In genomic region chr11:124643605-124644425, GRCh38 we compare ENCODE assay signal across 11 cellular contexts. TPM values are rescaled to one million over a fixed set of nuclear protein-coding genes. Genes with fewer than 3 reads are reported as not detected.
DNase-seq lines count a peak whose midpoint lies in the region; ATAC-seq and TF ChIP-seq lines count a peak whose summit lies in the region.
"Had no signal": no experiment of that assay in that cellular context is flagged by ENCODE, and none has a peak within 500 bp of the region (broad histone marks: within the 10 kb centered on the region; RNA-seq: fewer than 3 reads in every experiment).

No MANE protein-coding gene starts in this region.

- peaks cover 0 to 6% of the 10 kb centered on the region in 2 donors for H3K4me1 Mint-ChIP-seq in natural killer cell treated with Interleukin-12 subunit alpha and Interleukin-12 subunit beta and Interleukin-15 and Interleukin-18, amount 100 ng/mL, for 72 hours (ENCODE audit: low read depth in 2 of 2)

- peak in 1 of 2 experiments; percentile 30; a peak in 1 of 4 replicates for TF ChIP-seq EP300 in SK-N-SH (IDR thresholded peaks at IDR 0.05; ENCODE audit: borderline replicate concordance in 1 of 2, low read depth in 1 of 2, low read length in 1 of 2)

- H3K36me3 Mint-ChIP-seq in natural killer cell treated with Interleukin-12 subunit alpha and Interleukin-12 subunit beta and Interleukin-15 and Interleukin-18, amount 100 ng/mL, for 72 hours = no peaks in the 10 kb centered on the region

- H3K27me3 ChIP-seq in mammary epithelial cell (ENCODE audit: insufficient read depth, low read length) (no peaks in the 10 kb centered on the region), breast epithelium (no peaks in the 10 kb centered on the region), SK-N-SH (ENCODE audit: insufficient read depth) (no peaks in the 10 kb centered on the region), tibial artery (no peaks in the 10 kb centered on the region), adrenal gland (no peaks in the 10 kb centered on the region)
- H3K27me3 ChIP-seq: neural progenitor cell had no signal

- no peak overlapping the region for H3K27ac ChIP-seq in mammary epithelial cell (ENCODE audit: insufficient read depth, low read depth, low read length)
- no peak overlapping the region for H3K27ac ChIP-seq in breast epithelium
- H3K27ac ChIP-seq in SK-N-SH (ENCODE audit: low read depth in 2 of 2, low read length in 1 of 2) = peak overlapping the region in 1 of 2 experiments; percentile 86; a peak in 2 of 4 replicates
- H3K27ac ChIP-seq in tibial artery = peak overlapping the region; percentile 55 to 58
- H3K27ac ChIP-seq in adrenal gland = no peak overlapping the region
- H3K27ac ChIP-seq: neural progenitor cell had no signal

- no peak overlapping the region for H3K4me3 ChIP-seq in mammary epithelial cell (replicated peaks in 1 of 3; ENCODE audit: insufficient read depth in 1 of 3, low read depth in 2 of 3, low read length in 3 of 3)
- no peak overlapping the region for H3K4me3 ChIP-seq in breast epithelium
- H3K4me3 ChIP-seq in SK-N-SH (ENCODE audit: low read depth in 2 of 2, low read length in 1 of 2) = peak overlapping the region in 1 of 2 experiments; percentile 42; a peak in 2 of 4 replicates
- no peak overlapping the region for H3K4me3 ChIP-seq in tibial artery
- H3K4me3 ChIP-seq in adrenal gland = no peak overlapping the region
- H3K4me3 ChIP-seq: neural progenitor cell had no signal

- WGBS in mammary epithelial cell (ENCODE audit: low coverage, missing lambda C conversion rate) = 22% methylated on average over 3 of the region's 3 CpGs
- 11% methylated on average over 3 of the region's 3 CpGs for WGBS in SK-N-SH (ENCODE audit: low lambda C conversion rate)
- WGBS in adrenal gland, 4 donors = 24 to 27% (median 25%) methylated on average over 3 of the region's 3 CpGs

- intact Hi-C loops in mammary epithelial cell (cut with micrococcal nuclease) (loop anchor here (1.0 kb wide), 5 partner anchors 25 to 229 kb away; no protein-coding TSS in a partner anchor), breast epithelium (cut with DNase I; ENCODE audit: low total_unique reads) (no loop called here), tibial artery (cut with DNase I; ENCODE audit: low total_unique reads) (loop anchor here (5.0 kb wide), 1 partner anchor 193 kb away; no protein-coding TSS in a partner anchor), adrenal gland (cut with DNase I) (no loop called here)

- ATAC-seq in natural killer cell treated with Interleukin-12 subunit alpha and Interleukin-12 subunit beta and Interleukin-15 and Interleukin-18, amount 100 ng/mL, for 72 hours = no peak

- H3K4me1 ChIP-seq in mammary epithelial cell (ENCODE audit: insufficient read depth, low read length) (peaks cover 16% of the 10 kb centered on the region), breast epithelium (no peaks in the 10 kb centered on the region), SK-N-SH (ENCODE audit: control insufficient read depth in 1 of 2, insufficient read depth in 2 of 2, low read depth in 1 of 2, low read length in 1 of 2) (peaks cover 3 to 7% of the 10 kb centered on the region in 2 experiments; a peak in 1 of 4 replicates), tibial artery (peaks cover 0 to 22% (median 6%) of the 10 kb centered on the region in 4 donors), adrenal gland (replicated peaks in 1 of 2) (no peaks in the 10 kb centered on the region)

- DNase-seq in mammary epithelial cell = peak; percentile 61
- no peak for DNase-seq in breast epithelium (ENCODE audit: low spot score in 2 of 2)
- DNase-seq in SK-N-SH = no peak
- DNase-seq in fibroblast of peridontal ligament (ENCODE audit: extremely low read depth) = peak; percentile 95
- DNase-seq in tibial artery = no peak
- no peak for DNase-seq in adrenal gland
- no peak for DNase-seq in activated T-cell treated with anti-CD3 and anti-CD28 coated beads for 4 hours
- DNase-seq in natural killer cell treated with Interleukin-12 subunit alpha and Interleukin-12 subunit beta and Interleukin-15 and Interleukin-18, amount 100 ng/mL, for 72 hours (ENCODE audit: low spot score) = no peak
- DNase-seq: Karpas-422 had no signal

- H4K20me1 ChIP-seq in mammary epithelial cell (ENCODE audit: insufficient read depth, low read length) (no peaks in the 10 kb centered on the region), SK-N-SH (ENCODE audit: insufficient read depth) (no peaks in the 10 kb centered on the region)

- H2AFZ ChIP-seq in mammary epithelial cell (ENCODE audit: low read depth, low read length) (no peak overlapping the region), SK-N-SH (ENCODE audit: low read depth) (peak overlapping the region; percentile 83)

- H3K4me2 ChIP-seq in mammary epithelial cell (ENCODE audit: insufficient read depth, low read depth, low read length) (no peak overlapping the region), SK-N-SH (peak overlapping the region; percentile 63)
- H3K4me2 ChIP-seq: neural progenitor cell had no signal

- H3K9me2 ChIP-seq in SK-N-SH = no peaks in the 10 kb centered on the region

- in situ Hi-C loops in mammary epithelial cell (cut with MboI; ENCODE audit: low sequenced_read_pairs in 2 of 2) = no loop called here

- no peak overlapping the region for H3K27ac Mint-ChIP-seq in natural killer cell treated with Interleukin-12 subunit alpha and Interleukin-12 subunit beta and Interleukin-15 and Interleukin-18, amount 100 ng/mL, for 72 hours

- TF ChIP-seq POLR2A in breast epithelium (IDR thresholded peaks at IDR 0.05) = no peak
- no peak for TF ChIP-seq POLR2A in adrenal gland (IDR thresholded peaks at IDR 0.05)

- CTCF ChIA-PET in mammary epithelial cell (lab: Charles Lee; ENCODE audit: low non-redundant PET) (interaction anchor here (0.5 to 1.7 kb wide), 5 partner anchors 13 to 451 kb away, joined by 3 to 12 read pairs (median 9); no protein-coding TSS in a partner anchor), SK-N-SH (lab: Yijun Ruan, JAX) (interaction anchor here (0.8 to 6.7 kb wide), 36 partner anchors 8 to 232 kb away, joined by 3 to 44 read pairs (median 5); partner anchors contain the start of genes ESAM, NRGN, ROBO3 and SIAE)

- H3K36me3 ChIP-seq in mammary epithelial cell (ENCODE audit: insufficient read depth, low read length) = no peaks in the 10 kb centered on the region
- no peaks in the 10 kb centered on the region for H3K36me3 ChIP-seq in breast epithelium
- peaks cover 4 to 9% of the 10 kb centered on the region in 2 experiments for H3K36me3 ChIP-seq in SK-N-SH (replicated peaks in 1 of 2; ENCODE audit: control insufficient read depth in 1 of 2, insufficient read depth in 2 of 2, low read length in 1 of 2)
- H3K36me3 ChIP-seq in tibial artery = peaks cover 0 to 26% (median 3%) of the 10 kb centered on the region in 3 donors
- H3K36me3 ChIP-seq in adrenal gland (replicated peaks in 1 of 2) = peaks cover 0 to 4% of the 10 kb centered on the region in 2 donors
- H3K36me3 ChIP-seq: neural progenitor cell had no signal

- no peaks in the 10 kb centered on the region for H3K9me3 ChIP-seq in mammary epithelial cell (replicated peaks; ENCODE audit: insufficient read depth, low read length)
- H3K9me3 ChIP-seq in breast epithelium = no peaks in the 10 kb centered on the region
- H3K9me3 ChIP-seq in SK-N-SH = no peaks in the 10 kb centered on the region
- no peaks in the 10 kb centered on the region for H3K9me3 ChIP-seq in tibial artery
- no peaks in the 10 kb centered on the region for H3K9me3 ChIP-seq in adrenal gland (replicated peaks in 1 of 3)

- no TSS peak for BruUV-seq in mammary epithelial cell (replicated peaks; lab: Mats Ljungman, UMichigan)

- POLR2A ChIA-PET in SK-N-SH (lab: Yijun Ruan, JAX) = no interaction called here

- no peak overlapping the region for H3K4me3 Mint-ChIP-seq in natural killer cell treated with Interleukin-12 subunit alpha and Interleukin-12 subunit beta and Interleukin-15 and Interleukin-18, amount 100 ng/mL, for 72 hours

- dilution Hi-C loops in mammary epithelial cell (cut with HindIII; ENCODE audit: low sequenced_read_pairs) = no loop called here

- no peaks in the 10 kb centered on the region for H3K27me3 Mint-ChIP-seq in natural killer cell treated with Interleukin-12 subunit alpha and Interleukin-12 subunit beta and Interleukin-15 and Interleukin-18, amount 100 ng/mL, for 72 hours

- no peaks in the 10 kb centered on the region for H3K79me2 ChIP-seq in mammary epithelial cell (ENCODE audit: insufficient read depth, low read length)
- no peaks in the 10 kb centered on the region for H3K79me2 ChIP-seq in SK-N-SH (ENCODE audit: insufficient read depth)

- H3F3A ChIP-seq in SK-N-SH (replicated peaks; ENCODE audit: insufficient read depth) = peaks cover 24% of the 10 kb centered on the region

- H3K9me3 Mint-ChIP-seq in natural killer cell treated with Interleukin-12 subunit alpha and Interleukin-12 subunit beta and Interleukin-15 and Interleukin-18, amount 100 ng/mL, for 72 hours = no peaks in the 10 kb centered on the region
- H3K9me3 Mint-ChIP-seq: neural progenitor cell had no signal

- H3K9ac ChIP-seq in mammary epithelial cell (ENCODE audit: insufficient read depth, low read length) (no peak overlapping the region), SK-N-SH (peak overlapping the region; percentile 64)
- H3K9ac ChIP-seq: neural progenitor cell had no signal

- no peak for TF ChIP-seq RAD21 in SK-N-SH (IDR thresholded peaks at IDR 0.05; ENCODE audit: low read length)

- TF ChIP-seq CTCF in mammary epithelial cell (conservative IDR thresholded peaks at IDR 0.05 in 1 of 2, IDR thresholded peaks at IDR 0.05 in 1 of 2; ENCODE audit: extremely low read depth in 1 of 2, insufficient read depth in 1 of 2, low read depth in 1 of 2, low read length in 2 of 2) (no peak), breast epithelium (IDR thresholded peaks at IDR 0.05) (no peak), SK-N-SH (IDR thresholded peaks at IDR 0.05) (no peak), tibial artery (IDR thresholded peaks at IDR 0.05) (no peak), adrenal gland (IDR thresholded peaks at IDR 0.05) (no peak)

RNA-seq across cellular contexts. Expression of gene TBRG1, which starts 21.2 kb away (rescaled TPM):
- 10 to 100 TPM; 28.8 to 36.9 TPM for total RNA-seq in mammary epithelial cell
- 20.5 TPM for polyA plus RNA-seq in mammary epithelial cell
- polyA minus RNA-seq in mammary epithelial cell = 2.5 TPM
- 10 to 100 TPM; 34.7 to 49.0 (median 34.9) TPM for total RNA-seq in breast epithelium
- 22.0 and 29.0 TPM in 2 replicates for polyA plus RNA-seq in SK-N-SH (2012; rRNA removed)
- 19.6 and 21.2 TPM in 2 replicates for polyA plus RNA-seq in SK-N-SH (2012; cell fraction: cytosol; rRNA removed)
- 61.6 and 96.9 TPM in 2 replicates for polyA plus RNA-seq in SK-N-SH (2012; cell fraction: nucleus; rRNA removed)
- 10 to 100 TPM; 22.3 to 41.4 (median 34.6) TPM for total RNA-seq in adrenal gland
- polyA plus RNA-seq in adrenal gland = 10 to 100 TPM; 38.4 to 66.7 (median 52.1) TPM
- 10 to 100 TPM; 38.2 to 47.7 TPM for total RNA-seq in natural killer cell treated with Interleukin-12 subunit alpha and Interleukin-12 subunit beta and Interleukin-15 and Interleukin-18, amount 100 ng/mL, for 72 hours

RNA-seq across cellular contexts. Expression of gene SIAE, which starts 29.7 kb away (rescaled TPM):
- total RNA-seq in mammary epithelial cell (10 to 100 TPM; 13.7 to 13.8 TPM), breast epithelium (10 to 100 TPM; 12.5 to 17.0 (median 14.9) TPM), adrenal gland (10 to 100 TPM; 22.6 to 50.0 (median 30.3) TPM)
- polyA plus RNA-seq in mammary epithelial cell (15.1 TPM), SK-N-SH (2012; rRNA removed) (27.9 and 47.0 TPM in 2 replicates), adrenal gland (10 to 100 TPM; 16.7 to 30.0 (median 16.7) TPM)
- polyA minus RNA-seq in mammary epithelial cell = 11.1 TPM
- 35.8 and 36.8 TPM in 2 replicates for polyA plus RNA-seq in SK-N-SH (2012; cell fraction: cytosol; rRNA removed)
- 30.8 and 43.9 TPM in 2 replicates for polyA plus RNA-seq in SK-N-SH (2012; cell fraction: nucleus; rRNA removed)
- total RNA-seq in natural killer cell treated with Interleukin-12 subunit alpha and Interleukin-12 subunit beta and Interleukin-15 and Interleukin-18, amount 100 ng/mL, for 72 hours = 1 to 10 TPM; 1.8 to 2.4 TPM

RNA-seq across cellular contexts. Expression of gene SPA17, which starts 29.9 kb away (rescaled TPM):
- 1 to 10 TPM; 6.2 to 8.9 TPM for total RNA-seq in mammary epithelial cell
- 10.8 TPM for polyA plus RNA-seq in mammary epithelial cell
- polyA minus RNA-seq in mammary epithelial cell = not detected
- 10 to 100 TPM in 1 of 3 donors, 1 to 10 TPM in 2; 2.9 to 15.2 (median 9.8) TPM for total RNA-seq in breast epithelium
- 7.7 and 11.7 TPM in 2 replicates for polyA plus RNA-seq in SK-N-SH (2012; rRNA removed)
- 14.6 and 17.8 TPM in 2 replicates for polyA plus RNA-seq in SK-N-SH (2012; cell fraction: cytosol; rRNA removed)
- polyA plus RNA-seq in SK-N-SH (2012; cell fraction: nucleus; rRNA removed) = 1.8 and 3.8 TPM in 2 replicates
- total RNA-seq in adrenal gland = 1 to 10 TPM; 1.3 to 7.5 (median 3.0) TPM
- 10 to 100 TPM in 1 of 3 donors, 1 to 10 TPM in 2; 7.4 to 14.8 (median 8.0) TPM for polyA plus RNA-seq in adrenal gland
- total RNA-seq in natural killer cell treated with Interleukin-12 subunit alpha and Interleukin-12 subunit beta and Interleukin-15 and Interleukin-18, amount 100 ng/mL, for 72 hours = 1 to 10 TPM; 1.1 to 1.8 TPM

RNA-seq across cellular contexts. Expression of gene PANX3, which starts 32.6 kb away (rescaled TPM):
- total RNA-seq in mammary epithelial cell (not detected), breast epithelium (not detected), adrenal gland (not detected)
- polyA plus RNA-seq in mammary epithelial cell (not detected), SK-N-SH (2012; rRNA removed) (not detected in 2 replicates), adrenal gland (not detected)
- not detected for polyA minus RNA-seq in mammary epithelial cell
- polyA plus RNA-seq in SK-N-SH (2012; cell fraction: cytosol; rRNA removed) = not detected in 2 replicates
- not detected in 2 replicates for polyA plus RNA-seq in SK-N-SH (2012; cell fraction: nucleus; rRNA removed)
- total RNA-seq in natural killer cell treated with Interleukin-12 subunit alpha and Interleukin-12 subunit beta and Interleukin-15 and Interleukin-18, amount 100 ng/mL, for 72 hours = not detected
- total RNA-seq: A673 had no signal

Comparison
In these comparisons a context has a peak if more than half of its experiments do, and no peak if none do; other contexts are left out.
1. DNase-seq: peak in mammary epithelial cell (single experiment) and fibroblast of peridontal ligament (single experiment); none in breast epithelium (0 of 2), SK-N-SH (single experiment), tibial artery (0 of 2), adrenal gland (0 of 7), activated T-cell treated with anti-CD3 and anti-CD28 coated beads for 4 hours (single experiment) and natural killer cell treated with Interleukin-12 subunit alpha and Interleukin-12 subunit beta and Interleukin-15 and Interleukin-18, amount 100 ng/mL, for 72 hours (single experiment).
2. intact Hi-C loops: an anchor here in mammary epithelial cell (1.0 kb wide) and tibial artery (5.0 kb wide); none called in breast epithelium and adrenal gland.
3. H3K27ac ChIP-seq: peak in tibial artery (2 of 2); none in mammary epithelial cell (single experiment), breast epithelium (0 of 2) and adrenal gland (0 of 5).